In genomic region chr1:21922103-21923014, GRCh38 we compare ENCODE assay signal across 17 cellular contexts. TPM values are rescaled to one million over a fixed set of nuclear protein-coding genes. Genes with fewer than 3 reads are reported as not detected.
DNase-seq lines count a peak whose midpoint lies in the region; ATAC-seq, FAIRE-seq and TF ChIP-seq lines count a peak whose summit lies in the region.
"Had no signal": no experiment of that assay in that cellular context is flagged by ENCODE, and none has a peak within 500 bp of the region (broad histone marks: within the 10 kb centered on the region; RNA-seq: fewer than 3 reads in every experiment).

No MANE protein-coding gene starts in this region.

- H3K36me3 ChIP-seq in Caco-2 (ENCODE audit: control insufficient read depth, insufficient read depth, low read length), result no peaks in the 10 kb centered on the region
- H3K36me3 ChIP-seq in adipocyte (ENCODE audit: control insufficient read depth, insufficient read depth, low read length, severe bottlenecking), result peaks cover 27% of the 10 kb centered on the region
- H3K36me3 ChIP-seq in kidney (ENCODE audit: control insufficient read depth in 1 of 2, insufficient read depth in 2 of 2, low read length in 2 of 2), result no peaks in the 10 kb centered on the region
- H3K36me3 ChIP-seq in skeletal muscle satellite cell (ENCODE audit: insufficient read depth, low read length), result peaks cover 22% of the 10 kb centered on the region

- H3K4me3 ChIP-seq in Caco-2 (ENCODE audit: low read depth, low read length) (no peak overlapping the region), adipocyte (ENCODE audit: low read length) (no peak overlapping the region), kidney (ENCODE audit: low read length in 2 of 2) (no peak overlapping the region), skeletal muscle satellite cell (ENCODE audit: low read length) (no peak overlapping the region)
- H3K4me3 ChIP-seq: lung had no signal

- no peaks in the 10 kb centered on the region for H3K9me3 Mint-ChIP-seq in Caco-2 (ENCODE audit: unreplicated experiment)
- H3K9me3 Mint-ChIP-seq: activated naive CD8-positive, alpha-beta T cell treated with anti-CD3 and anti-CD28 coated beads, Interleukin-2, amount 10 ng/mL, durations not matched to agents 7 days and 5 days; dendritic cell treated with granulocyte-macrophage colony-stimulating factor and Interleukin-4, amounts not matched to agents 40 ng/mL and 50 ng/mL, for 4 days had no signal

- H3K36me3 Mint-ChIP-seq in Caco-2 (ENCODE audit: insufficient read depth, unreplicated experiment), result peaks cover 66% of the 10 kb centered on the region
- H3K36me3 Mint-ChIP-seq: activated naive CD8-positive, alpha-beta T cell treated with anti-CD3 and anti-CD28 coated beads, Interleukin-2, amount 10 ng/mL, durations not matched to agents 7 days and 5 days had no signal

- TSS peak; percentile 89 for BruUV-seq in Caco-2 (replicated peaks; lab: Mats Ljungman, UMichigan)

- peak overlapping the region; percentile 95 for H3K27ac Mint-ChIP-seq in Caco-2 (ENCODE audit: unreplicated experiment)
- H3K27ac Mint-ChIP-seq: activated naive CD8-positive, alpha-beta T cell treated with anti-CD3 and anti-CD28 coated beads, Interleukin-2, amount 10 ng/mL, durations not matched to agents 7 days and 5 days; dendritic cell treated with granulocyte-macrophage colony-stimulating factor and Interleukin-4, amounts not matched to agents 40 ng/mL and 50 ng/mL, for 4 days had no signal

- POLR2A ChIA-PET in Caco-2 (lab: Charles Lee), result interaction anchor here (0.5 to 2.3 kb wide), 10 partner anchors 9 to 490 kb away, joined by 3 to 23 read pairs (median 6); partner anchors contain the start of gene HSPG2

- ATAC-seq in HG02885 (IDR thresholded peaks at IDR 0.05; ENCODE audit: poor library complexity, unreplicated experiment) (no peak), HG03439 (IDR thresholded peaks at IDR 0.05; ENCODE audit: unreplicated experiment) (no peak)

- H3K9me3 ChIP-seq in Caco-2, result no peaks in the 10 kb centered on the region
- H3K9me3 ChIP-seq in adipocyte (ENCODE audit: control insufficient read depth, low read length), result no peaks in the 10 kb centered on the region
- H3K9me3 ChIP-seq in kidney (ENCODE audit: control insufficient read depth in 1 of 2, low read length in 2 of 2), result no peaks in the 10 kb centered on the region
- H3K9me3 ChIP-seq in skeletal muscle satellite cell (replicated peaks; ENCODE audit: low read length), result no peaks in the 10 kb centered on the region

- peak overlapping the region; percentile 85 for H3K9ac ChIP-seq in adipocyte (ENCODE audit: low read length)
- H3K9ac ChIP-seq in kidney (ENCODE audit: low read length in 2 of 2), result peak overlapping the region; percentile 4 to 43
- peak overlapping the region; percentile 10 for H3K9ac ChIP-seq in skeletal muscle satellite cell (ENCODE audit: low read depth, low read length)

- H3K27me3 ChIP-seq in Caco-2 (replicated peaks; ENCODE audit: control insufficient read depth, insufficient read depth, low read length) (no peaks in the 10 kb centered on the region), adipocyte (replicated peaks; ENCODE audit: control insufficient read depth, insufficient read depth, low read length) (no peaks in the 10 kb centered on the region), skeletal muscle satellite cell (ENCODE audit: control insufficient read depth, insufficient read depth, low read length) (no peaks in the 10 kb centered on the region)

- H3K27ac ChIP-seq in kidney (ENCODE audit: low read depth in 2 of 2, low read length in 2 of 2), result peak overlapping the region; percentile 33 to 76

- CTCF ChIA-PET in Caco-2 (lab: Charles Lee), result interaction anchor here (0.5 to 1.1 kb wide), 7 partner anchors 10 to 494 kb away, joined by 3 to 4 read pairs (median 3); no protein-coding TSS in a partner anchor

- intact Hi-C loops in Caco-2 (cut with micrococcal nuclease; ENCODE audit: unreplicated experiment) (loop anchor here (5.0 kb wide), 1 partner anchor 40 kb away; no protein-coding TSS in a partner anchor), kidney (cut with DNase I) (no loop called here)

- peaks cover 88% of the 10 kb centered on the region for H3K4me1 ChIP-seq in Caco-2
- peaks cover 83% of the 10 kb centered on the region for H3K4me1 ChIP-seq in adipocyte (ENCODE audit: control insufficient read depth, insufficient read depth, low read length)
- peaks cover 41 to 60% of the 10 kb centered on the region in 2 donors for H3K4me1 ChIP-seq in kidney (ENCODE audit: control insufficient read depth in 1 of 2, insufficient read depth in 1 of 2, low read depth in 1 of 2, low read length in 2 of 2)
- H3K4me1 ChIP-seq in skeletal muscle satellite cell (ENCODE audit: control insufficient read depth, insufficient read depth, low read length), result peaks cover 75% of the 10 kb centered on the region

- H3K4me3 Mint-ChIP-seq in Caco-2 (ENCODE audit: unreplicated experiment), result peak overlapping the region; percentile 71
- H3K4me3 Mint-ChIP-seq: activated naive CD8-positive, alpha-beta T cell treated with anti-CD3 and anti-CD28 coated beads, Interleukin-2, amount 10 ng/mL, durations not matched to agents 7 days and 5 days; dendritic cell treated with granulocyte-macrophage colony-stimulating factor and Interleukin-4, amounts not matched to agents 40 ng/mL and 50 ng/mL, for 4 days had no signal

- DNase-seq in Caco-2 (peak; percentile 95 to 98), adipocyte (ENCODE audit: low read depth) (no peak), kidney (peak; percentile 88), Ammon's horn (ENCODE audit: low spot score) (no peak), mesenteric fat pad (ENCODE audit: low spot score) (no peak)
- DNase-seq: activated naive CD8-positive, alpha-beta T cell treated with anti-CD3 and anti-CD28 coated beads, Interleukin-2, amount 10 ng/mL, durations not matched to agents 7 days and 5 days; NCI-H1105 treated with DMSO at 0.1 percent for 48 hours; NCI-H510A had no signal

- TF ChIP-seq CTCF in Caco-2 (IDR thresholded peaks at IDR 0.05; ENCODE audit: insufficient read depth in 1 of 2, low read depth in 1 of 2, low read length in 1 of 2, severe bottlenecking in 1 of 2, unreplicated experiment in 1 of 2) (peak in 1 of 2 experiments; percentile 9), kidney (IDR thresholded peaks at IDR 0.05; ENCODE audit: borderline replicate concordance, extremely low read depth, insufficient read depth) (no peak)

- no peak for FAIRE-seq in kidney (lab: Jason Lieb, UNC)
- FAIRE-seq: GM19239 had no signal

- no peak overlapping the region for H3K4me2 ChIP-seq in skeletal muscle satellite cell (ENCODE audit: low read length)

- peaks cover 48% of the 10 kb centered on the region for H3K4me1 Mint-ChIP-seq in Caco-2 (ENCODE audit: low read depth, unreplicated experiment)
- H3K4me1 Mint-ChIP-seq: activated naive CD8-positive, alpha-beta T cell treated with anti-CD3 and anti-CD28 coated beads, Interleukin-2, amount 10 ng/mL, durations not matched to agents 7 days and 5 days had no signal

- no peaks in the 10 kb centered on the region for H3K27me3 Mint-ChIP-seq in Caco-2 (ENCODE audit: insufficient read depth, unreplicated experiment)

RNA-seq across cellular contexts. Expression of gene HSPG2, which starts 14.8 kb away (rescaled TPM):
- total RNA-seq in Caco-2 (2022) (234 and 237 TPM in 2 replicates), kidney (510 TPM), mesenteric fat pad (543 TPM)
- polyA plus RNA-seq in kidney (ENCODE audit: insufficient read depth, low read depth, low replicate concordance), result 60.4 TPM
- total RNA-seq in skeletal muscle satellite cell (2012; rRNA removed), result 149 and 214 TPM in 2 replicates

RNA-seq across cellular contexts. Expression of gene CELA3B, which starts 54.5 kb away (rescaled TPM):
- total RNA-seq in Caco-2 (2022), result not detected in 2 replicates
- not detected for total RNA-seq in kidney
- not detected for polyA plus RNA-seq in kidney (ENCODE audit: insufficient read depth, low read depth, low replicate concordance)
- not detected in 2 replicates for total RNA-seq in skeletal muscle satellite cell (2012; rRNA removed)
- total RNA-seq in mesenteric fat pad, result 0.90 TPM
- total RNA-seq: activated naive CD8-positive, alpha-beta T cell treated with anti-CD3 and anti-CD28 coated beads, Interleukin-2, amount 10 ng/mL, durations not matched to agents 7 days and 5 days; fibroblast of villous mesenchyme; RPMI7951; urinary bladder had no signal

Comparison
In these comparisons a context has a peak if more than half of its experiments do, and no peak if none do; other contexts are left out.
1. DNase-seq: peak in Caco-2 (2 of 2) and kidney (single experiment); none in adipocyte (single experiment), Ammon's horn (single experiment) and mesenteric fat pad (single experiment).
2. H3K9ac ChIP-seq: peak in every context shown above with its lines; median percentile 85 in adipocyte; 24 in kidney; 10 in skeletal muscle satellite cell.